Comparison of ENCODE assay signal across 8 cellular contexts in the genomic region with DNA sequence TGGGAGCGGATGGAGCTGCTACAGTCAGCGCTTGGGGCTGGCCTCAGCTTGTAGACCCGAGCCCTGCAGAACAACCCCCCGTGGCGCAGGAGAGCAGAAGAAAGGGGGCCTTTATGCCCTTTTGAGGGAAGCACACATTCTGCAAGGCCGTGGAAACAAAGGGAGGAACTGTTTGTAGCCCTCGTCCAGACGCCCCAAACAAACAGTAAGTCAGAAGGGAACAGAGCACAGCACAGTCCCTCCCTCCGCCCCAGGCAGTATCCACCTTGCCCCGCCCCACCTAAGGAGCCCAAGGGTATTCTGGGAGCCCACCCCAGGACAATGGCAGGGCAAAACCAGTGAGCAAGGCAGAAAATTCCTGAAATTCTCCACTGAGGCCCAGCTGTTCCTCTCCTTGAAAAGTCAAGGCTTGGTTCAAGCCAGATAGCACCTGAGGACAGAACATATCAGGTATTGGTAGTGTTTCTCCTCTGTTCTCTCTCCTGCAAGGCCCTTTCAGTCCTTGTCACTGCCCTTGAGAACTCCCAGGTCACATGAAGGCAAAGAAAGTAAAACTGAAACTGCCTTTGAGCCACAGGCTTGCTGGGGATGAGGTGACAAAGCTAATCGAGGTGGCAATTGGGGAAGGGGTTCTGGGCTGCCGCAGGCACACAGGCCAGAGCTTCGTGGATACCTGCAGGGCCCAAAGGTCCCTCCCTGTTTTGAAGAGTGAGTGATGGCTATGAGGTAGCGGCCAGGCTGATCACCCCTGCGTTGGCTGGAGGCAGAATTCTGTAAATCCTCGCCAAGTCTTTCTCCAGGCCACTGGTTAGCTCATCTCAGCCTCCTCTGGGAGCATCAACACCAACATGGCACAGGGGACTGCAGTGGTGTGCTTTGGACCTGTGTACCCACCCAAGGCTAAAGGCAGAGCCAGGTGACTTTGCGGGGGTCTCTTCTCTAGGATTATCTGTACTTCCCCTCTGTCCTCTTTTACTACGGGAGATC. TPM values are rescaled to one million over a fixed set of nuclear protein-coding genes. Genes with fewer than 3 reads are reported as not detected.
DNase-seq lines count a peak whose midpoint lies in the region; ATAC-seq and TF ChIP-seq lines count a peak whose summit lies in the region.

No MANE protein-coding gene starts in this region.

- intact Hi-C loops in activated CD4-positive, alpha-beta memory T cell treated with anti-CD3 and anti-CD28 coated beads for 36 hours (cut with micrococcal nuclease), result loop anchor here (1.0 to 5.0 kb wide), 8 partner anchors 36 to 303 kb away; a partner anchor contains a TSS

- no peaks in the 10 kb centered on the region for H3K9me3 ChIP-seq in lung (ENCODE audit: control insufficient read depth in 2 of 2, insufficient read depth in 1 of 2, low read length in 1 of 2)

- POLR2A ChIA-PET in activated CD4-positive, alpha-beta memory T cell treated with anti-CD3 and anti-CD28 coated beads for 36 hours (lab: Charles Lee), result interaction anchor here (0.5 to 6.2 kb wide), 21 partner anchors 10 to 715 kb away, joined by 3 to 116 read pairs (median 4); a partner anchor contains a TSS

- peaks cover 29% of the 10 kb centered on the region for H3K36me3 Mint-ChIP-seq in activated CD4-positive, alpha-beta memory T cell treated with anti-CD3 and anti-CD28 coated beads for 36 hours

- DNase-seq in AG09309 (ENCODE audit: low read depth), result no peak
- peak; percentile 75 for DNase-seq in NCI-H526 treated with DMSO at 0.1 percent for 48 hours (lab: John Stamatoyannopoulos, UW)
- DNase-seq in activated CD4-positive, alpha-beta memory T cell treated with anti-CD3 and anti-CD28 coated beads for 36 hours, result peak; percentile 81
- DNase-seq in effector CD4-positive, alpha-beta T cell, result peak; percentile 18
- peak; percentile 71 for DNase-seq in lung (ENCODE audit: low spot score)
- peak; percentile 28 to 61 (median 56) for DNase-seq in stimulated activated CD4-positive, alpha-beta T cell treated with anti-CD3 and anti-CD28 coated beads, TNF-alpha, amount 100 ng/mL, for 24 hours (ENCODE audit: low read depth in 3 of 3)

- H3K27ac Mint-ChIP-seq in activated CD4-positive, alpha-beta memory T cell treated with anti-CD3 and anti-CD28 coated beads for 36 hours, result peak overlapping the region; percentile 94

- no peaks in the 10 kb centered on the region for H3K27me3 ChIP-seq in lung (ENCODE audit: control insufficient read depth, insufficient read depth)

- ATAC-seq in GM18873 (IDR thresholded peaks at IDR 0.05; ENCODE audit: low FRiP score, unreplicated experiment) (peak; percentile 73), HG03103 (IDR thresholded peaks at IDR 0.05; ENCODE audit: low read depth, unreplicated experiment) (peak; percentile 70), lung (ENCODE audit: insufficient read depth, low FRiP score) (peak; percentile 64)

- no peaks in the 10 kb centered on the region for H3K36me3 ChIP-seq in lung (ENCODE audit: control insufficient read depth in 2 of 2, insufficient read depth in 2 of 2, low read length in 2 of 2)

- H3K4me1 Mint-ChIP-seq in activated CD4-positive, alpha-beta memory T cell treated with anti-CD3 and anti-CD28 coated beads for 36 hours (ENCODE audit: low read depth), result peaks cover 66% of the 10 kb centered on the region

- H3K27me3 Mint-ChIP-seq in activated CD4-positive, alpha-beta memory T cell treated with anti-CD3 and anti-CD28 coated beads for 36 hours, result no peaks in the 10 kb centered on the region

- peak overlapping the region; percentile 83 for H3K4me3 Mint-ChIP-seq in activated CD4-positive, alpha-beta memory T cell treated with anti-CD3 and anti-CD28 coated beads for 36 hours

- no peak for TF ChIP-seq CTCF in AG09309 (IDR thresholded peaks at IDR 0.05; ENCODE audit: control insufficient read depth, insufficient read depth, low read depth, low read length, missing control alignments)
- TF ChIP-seq CTCF in lung (IDR thresholded peaks at IDR 0.05; ENCODE audit: control extremely low read depth, extremely low read depth), result no peak

- CTCF ChIA-PET in activated CD4-positive, alpha-beta memory T cell treated with anti-CD3 and anti-CD28 coated beads for 36 hours (lab: Charles Lee), result interaction anchor here (0.6 to 2.9 kb wide), 21 partner anchors 10 to 212 kb away, joined by 3 to 29 read pairs (median 4); a partner anchor contains a TSS

- peaks cover 7% of the 10 kb centered on the region for H3K9me3 Mint-ChIP-seq in activated CD4-positive, alpha-beta memory T cell treated with anti-CD3 and anti-CD28 coated beads for 36 hours

- peak overlapping the region; percentile 92 to 98 for H3K27ac ChIP-seq in lung (ENCODE audit: low read depth in 1 of 2, low read length in 1 of 2)

- peak overlapping the region; percentile 66 for H3K4me3 ChIP-seq in AG09309 (ENCODE audit: control insufficient read depth, low read depth, low read length)
- H3K4me3 ChIP-seq in lung, result peak overlapping the region; percentile 75

- H3K4me1 ChIP-seq in lung (ENCODE audit: control insufficient read depth in 2 of 2, insufficient read depth in 2 of 2, low read length in 2 of 2), result peaks cover 8 to 17% of the 10 kb centered on the region in 2 donors

- 1 to 2% methylated on average over 18 of the region's 18 CpGs for WGBS in lung, 2 donors

RNA-seq across cellular contexts. Expression of a gene that starts 0.5 kb away (rescaled TPM):
- total RNA-seq in activated CD4-positive, alpha-beta memory T cell treated with anti-CD3 and anti-CD28 coated beads for 36 hours, result 10 to 100 TPM; 54.3 to 58.1 TPM
- 10 to 100 TPM; 67.2 to 74.3 TPM for total RNA-seq in lung
- polyA plus RNA-seq in lung, result 10 to 100 TPM; 29.0 to 36.9 TPM

RNA-seq across cellular contexts. Expression of a gene that starts 53.9 kb away (rescaled TPM):
- total RNA-seq in activated CD4-positive, alpha-beta memory T cell treated with anti-CD3 and anti-CD28 coated beads for 36 hours, result 10 to 100 TPM; 18.8 to 19.3 TPM
- 10 to 100 TPM in 1 of 2 donors, 1 to 10 TPM in 1; 9.0 to 14.8 TPM for total RNA-seq in lung
- polyA plus RNA-seq in lung, result 1 to 10 TPM; 1.1 to 2.2 TPM
